9 cellular contexts compared by ENCODE assay signal in genomic region chr5:114782869-114783268, GRCh38.
DNase-seq lines count a peak whose midpoint lies in the region; ATAC-seq, FAIRE-seq and TF ChIP-seq lines count a peak whose summit lies in the region.
"Had no signal": no experiment of that assay in that cellular context is flagged by ENCODE, and none has a peak within 500 bp of the region (broad histone marks: within the 10 kb centered on the region; RNA-seq: fewer than 3 reads in every experiment).

No MANE protein-coding gene starts in this region.

- no peak for TF ChIP-seq POLR2A in H1 (IDR thresholded peaks at IDR 0.05; ENCODE audit: control extremely low read depth in 1 of 2, low read depth in 2 of 2, low read length in 2 of 2)
- TF ChIP-seq POLR2A in thyroid gland (IDR thresholded peaks at IDR 0.05), result no peak
- TF ChIP-seq POLR2A in esophagus muscularis mucosa (IDR thresholded peaks at IDR 0.05; ENCODE audit: low read depth), result no peak

- H3K23ac ChIP-seq in H1 (ENCODE audit: insufficient read length), result no peak overlapping the region

- no peak overlapping the region for H2AK5ac ChIP-seq in H1 (ENCODE audit: low read depth, low read length)

- no peak for FAIRE-seq in H1 (lab: Jason Lieb, UNC)
- FAIRE-seq: keratinocyte had no signal

- H3K23me2 ChIP-seq in H1 (ENCODE audit: low read depth, low read length), result no peaks in the 10 kb centered on the region; the same call in 1 of the 2 replicates

- H2BK15ac ChIP-seq in H1 (ENCODE audit: low read length), result no peak overlapping the region

- H3K4me1 ChIP-seq in H1 (replicated peaks in 1 of 4; ENCODE audit: control insufficient read depth in 3 of 4, insufficient read depth in 4 of 4, low read length in 3 of 4) (no peaks in the 10 kb centered on the region), thyroid gland (no peaks in the 10 kb centered on the region), esophagus muscularis mucosa (no peaks in the 10 kb centered on the region)

- no peak for ATAC-seq in HG03045 (IDR thresholded peaks at IDR 0.05; ENCODE audit: unreplicated experiment)

- 78% methylated on average over 8 of the region's 8 CpGs; no CpG with 5 or more reads in 1 of the 2 experiments for WGBS in H1 (ENCODE audit: extremely low coverage in 1 of 2, insufficient coverage in 1 of 2, insufficient read length in 1 of 2, insufficient replicate concordance in 2 of 2, low coverage in 1 of 2, low lambda C conversion rate in 2 of 2, missing lambda C conversion rate in 1 of 2), 2 experiments
- WGBS in thyroid gland, 2 donors, result 59 to 85% methylated on average over 2 to 8 of the region's 8 CpGs
- 64% methylated on average over 7 of the region's 8 CpGs for WGBS in esophagus muscularis mucosa

- no peak overlapping the region for H4K5ac ChIP-seq in H1 (ENCODE audit: insufficient read length, low read depth, low read length)

- H3K27me3 ChIP-seq in H1 (replicated peaks in 1 of 4; ENCODE audit: control insufficient read depth in 3 of 4, extremely low read depth in 1 of 4, insufficient read depth in 3 of 4, low read length in 3 of 4), result no peaks in the 10 kb centered on the region
- no peaks in the 10 kb centered on the region for H3K27me3 ChIP-seq in thyroid gland
- no peaks in the 10 kb centered on the region for H3K27me3 ChIP-seq in esophagus muscularis mucosa

- no peak overlapping the region for H4K8ac ChIP-seq in H1 (ENCODE audit: extremely low read depth, insufficient read depth, low read length)

- no peak overlapping the region for H3K9ac ChIP-seq in H1 (replicated peaks in 1 of 4; ENCODE audit: extremely low read depth in 1 of 4, low read depth in 3 of 4, low read length in 3 of 4)

- H3K36me3 ChIP-seq in H1 (ENCODE audit: control insufficient read depth in 2 of 4, insufficient read depth in 4 of 4, low read length in 3 of 4), result no peaks in the 10 kb centered on the region; a peak in 1 of 8 replicates
- no peaks in the 10 kb centered on the region for H3K36me3 ChIP-seq in thyroid gland
- no peaks in the 10 kb centered on the region for H3K36me3 ChIP-seq in esophagus muscularis mucosa

- POLR2A ChIA-PET in H1 (lab: Charles Lee; ENCODE audit: partially characterized antibody), result interaction anchor here (1.1 kb wide), 1 partner anchor 12 kb away, joined by 4 read pairs; no protein-coding TSS in a partner anchor

- intact Hi-C loops in thyroid gland (cut with DNase I), result no loop called here
- intact Hi-C loops in esophagus muscularis mucosa (cut with DNase I), result no loop called here

- no peaks in the 10 kb centered on the region for H4K20me1 ChIP-seq in H1 (replicated peaks in 1 of 2; ENCODE audit: control insufficient read depth in 1 of 2, insufficient read depth in 2 of 2, low read length in 2 of 2)

- H2BK12ac ChIP-seq in H1 (ENCODE audit: low read depth, low read length), result no peak overlapping the region

- H2BK5ac ChIP-seq in H1 (ENCODE audit: low read depth, low read length), result no peak overlapping the region

- no peak overlapping the region for H3K14ac ChIP-seq in H1 (ENCODE audit: insufficient read length)

- no peak overlapping the region for H2BK20ac ChIP-seq in H1 (ENCODE audit: low read length)

- TF ChIP-seq RAD21 in H1 (IDR thresholded peaks at IDR 0.05 in 1 of 2, conservative IDR thresholded peaks at IDR 0.05 in 1 of 2; ENCODE audit: low read depth in 2 of 2, low read length in 2 of 2), result peak; percentile 42 to 60

- no peak overlapping the region for H3K56ac ChIP-seq in H1 (replicated peaks; ENCODE audit: insufficient read length, low read depth, low read length)

- H2BK120ac ChIP-seq in H1 (replicated peaks; ENCODE audit: low read depth, low read length), result no peak overlapping the region

- H4K91ac ChIP-seq in H1 (replicated peaks; ENCODE audit: insufficient read length, low read length), result no peak overlapping the region

- H3K4me2 ChIP-seq in H1 (ENCODE audit: insufficient read depth in 1 of 2, low read depth in 2 of 2, low read length in 2 of 2), result no peak overlapping the region

- no peak overlapping the region for H3K4ac ChIP-seq in H1 (replicated peaks; ENCODE audit: insufficient read length, low read depth, low read length)

- CTCF ChIA-PET in H1 (lab: Charles Lee; ENCODE audit: partially characterized antibody), result interaction anchor here (0.6 to 2.2 kb wide), 16 partner anchors 9 to 1170 kb away, joined by 3 to 11 read pairs (median 4); no protein-coding TSS in a partner anchor

- H2AFZ ChIP-seq in H1 (ENCODE audit: low read length), result no peak overlapping the region

- TF ChIP-seq EP300 in H1 (IDR thresholded peaks at IDR 0.05; ENCODE audit: borderline replicate concordance in 1 of 2, low read depth in 2 of 2, low read length in 2 of 2), result no peak
- no peak for TF ChIP-seq EP300 in esophagus muscularis mucosa (IDR thresholded peaks at IDR 0.05)

- TF ChIP-seq CTCF in LNCAP (IDR thresholded peaks at IDR 0.05) (peak; percentile 14; the same call in 1 of the 2 replicates), H1 (IDR thresholded peaks at IDR 0.05; ENCODE audit: control extremely low read depth in 1 of 3, insufficient read depth in 1 of 3, low read depth in 1 of 3, low read length in 3 of 3) (peak; percentile 39 to 51 (median 49)), thyroid gland (IDR thresholded peaks at IDR 0.05) (no peak), esophagus muscularis mucosa (IDR thresholded peaks at IDR 0.05) (no peak)

- peak in 1 of 2 experiments; percentile 56 for DNase-seq in H1 (ENCODE audit: low read depth in 1 of 2, low spot score in 2 of 2)
- peak; percentile 63 for DNase-seq in islet precursor cell
- DNase-seq in thyroid gland, result peak; percentile 16 to 62
- no peak for DNase-seq in germinal center (ENCODE audit: low spot score)
- no peak for DNase-seq in esophagus muscularis mucosa (ENCODE audit: extremely low spot score)
- DNase-seq: NCI-H1436 had no signal

- H3K27ac ChIP-seq in H1 (ENCODE audit: low read depth, low read length) (no peak overlapping the region), thyroid gland (no peak overlapping the region), esophagus muscularis mucosa (replicated peaks in 1 of 4) (no peak overlapping the region)

- H3K79me1 ChIP-seq in H1 (ENCODE audit: low read depth, low read length), result no peaks in the 10 kb centered on the region

- H3K79me2 ChIP-seq in H1 (ENCODE audit: control insufficient read depth in 1 of 2, insufficient read depth in 2 of 2, low read length in 2 of 2), result no peaks in the 10 kb centered on the region

- H3K9me3 ChIP-seq in H1 (ENCODE audit: insufficient read depth in 2 of 2, low read depth in 1 of 2, low read length in 1 of 2) (no peaks in the 10 kb centered on the region), thyroid gland (no peaks in the 10 kb centered on the region), esophagus muscularis mucosa (no peaks in the 10 kb centered on the region)

- no peak overlapping the region for H3K4me3 ChIP-seq in H1 (ENCODE audit: extremely low read depth in 1 of 4, insufficient read depth in 2 of 4, low read depth in 3 of 4, low read length in 4 of 4)
- H3K4me3 ChIP-seq in thyroid gland (replicated peaks in 1 of 3), result no peak overlapping the region
- no peak overlapping the region for H3K4me3 ChIP-seq in esophagus muscularis mucosa

- H3K18ac ChIP-seq in H1 (ENCODE audit: extremely low read depth, low read length), result no peak overlapping the region

TF ChIP-seq in H1, 55 proteins besides CTCF, POLR2A, EP300 and RAD21:
- TF ChIP-seq EGR1 (IDR thresholded peaks at IDR 0.05; ENCODE audit: borderline replicate concordance, low read depth, low read length) (no peak), SP4 (IDR thresholded peaks at IDR 0.05; ENCODE audit: low read length) (no peak), NANOG (IDR thresholded peaks at IDR 0.05; ENCODE audit: insufficient read depth, low read depth, low read length, poor library complexity, severe bottlenecking) (no peak), KDM1A (IDR thresholded peaks at IDR 0.05; ENCODE audit: borderline replicate concordance, low read length) (no peak), RXRA (IDR thresholded peaks at IDR 0.05; ENCODE audit: insufficient read depth, low read depth, low read length) (no peak), MAFK (IDR thresholded peaks at IDR 0.05; ENCODE audit: low read depth, low read length) (no peak), GABPA (IDR thresholded peaks at IDR 0.05; ENCODE audit: borderline replicate concordance, insufficient read depth, low read length) (no peak), KDM4A (IDR thresholded peaks at IDR 0.05; ENCODE audit: low read depth, low read length, severe bottlenecking) (no peak), SIRT6 (IDR thresholded peaks at IDR 0.05; ENCODE audit: low read length) (no peak), TAF1 (IDR thresholded peaks at IDR 0.05; ENCODE audit: low read depth, low read length) (no peak), CTBP2 (IDR thresholded peaks at IDR 0.05; ENCODE audit: borderline replicate concordance, insufficient read depth, insufficient read length, low read length) (no peak), HDAC6 (IDR thresholded peaks at IDR 0.05; ENCODE audit: low read depth, low read length) (no peak), FOSL1 (IDR thresholded peaks at IDR 0.05; ENCODE audit: insufficient read depth, low read depth, low read length) (no peak), SAP30 (IDR thresholded peaks at IDR 0.05; ENCODE audit: insufficient read depth, insufficient replicate concordance, low read length) (no peak), SIX5 (IDR thresholded peaks at IDR 0.05; ENCODE audit: low read depth, low read length) (no peak), RBBP5 (IDR thresholded peaks at IDR 0.05; ENCODE audit: borderline replicate concordance, low read depth, low read length) (no peak), BRCA1 (IDR thresholded peaks at IDR 0.05; ENCODE audit: low read depth, low read length) (no peak), SP2 (IDR thresholded peaks at IDR 0.05; ENCODE audit: low read length) (no peak), POU5F1 (IDR thresholded peaks at IDR 0.05; ENCODE audit: low read depth, low read length) (no peak)
- TF ChIP-seq, protein P1, sequence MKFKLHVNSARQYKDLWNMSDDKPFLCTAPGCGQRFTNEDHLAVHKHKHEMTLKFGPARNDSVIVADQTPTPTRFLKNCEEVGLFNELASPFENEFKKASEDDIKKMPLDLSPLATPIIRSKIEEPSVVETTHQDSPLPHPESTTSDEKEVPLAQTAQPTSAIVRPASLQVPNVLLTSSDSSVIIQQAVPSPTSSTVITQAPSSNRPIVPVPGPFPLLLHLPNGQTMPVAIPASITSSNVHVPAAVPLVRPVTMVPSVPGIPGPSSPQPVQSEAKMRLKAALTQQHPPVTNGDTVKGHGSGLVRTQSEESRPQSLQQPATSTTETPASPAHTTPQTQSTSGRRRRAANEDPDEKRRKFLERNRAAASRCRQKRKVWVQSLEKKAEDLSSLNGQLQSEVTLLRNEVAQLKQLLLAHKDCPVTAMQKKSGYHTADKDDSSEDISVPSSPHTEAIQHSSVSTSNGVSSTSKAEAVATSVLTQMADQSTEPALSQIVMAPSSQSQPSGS (IDR thresholded peaks at IDR 0.05; ENCODE audit: low read length), result no peak

Comparison
In these comparisons a context has a peak if more than half of its experiments do, and no peak if none do; other contexts are left out.
1. CTCF ChIP-seq: peak in LNCAP (single experiment) and H1 (3 of 3); none in thyroid gland (0 of 6) and esophagus muscularis mucosa (0 of 3).
2. DNase-seq: peak in islet precursor cell (single experiment) and thyroid gland (2 of 2); none in germinal center (single experiment) and esophagus muscularis mucosa (single experiment).